ENCODE assay signal across 5 cellular contexts in genomic region chr7:123552134-123552533, GRCh38. TPM values are rescaled to one million over a fixed set of nuclear protein-coding genes. Genes with fewer than 3 reads are reported as not detected.
"Had no signal": no experiment of that assay in that cellular context is flagged by ENCODE, and none has a peak within 500 bp of the region (broad histone marks: within the 10 kb centered on the region; RNA-seq: fewer than 3 reads in every experiment).

No MANE protein-coding gene starts in this region.

RNA-seq across cellular contexts. Expression of gene IQUB, which starts 17.7 kb away (rescaled TPM):
- total RNA-seq: HT1080 had no signal
- polyA plus RNA-seq: HepG2, IgD-negative memory B cell had no signal

RNA-seq across cellular contexts. Expression of gene ASB15, which starts 49.5 kb away (rescaled TPM):
- total RNA-seq: HepG2, HT-29, HT1080, IMR-90 had no signal
- polyA plus RNA-seq: HepG2, IgD-negative memory B cell, IMR-90 had no signal
